1 cellular context compared by ENCODE assay signal in genomic region chr7:107563761-107564552, GRCh38.
TF ChIP-seq lines count a peak whose summit lies in the region.

COG5 (minus strand) TSS chr7:107563920; CDS start chr7:107563896, 24 bp downstream.
DUS4L (plus strand) TSS chr7:107563971; CDS start chr7:107567071, 3,100 bp downstream.

TF ChIP-seq in HepG2, 621 proteins besides CTCF, POLR2A, EP300 and RAD21 (continued from another document and continues in another):
- TF ChIP-seq HNF1B (CRISPR knock-in tag; IDR thresholded peaks at IDR 0.05) (peak; percentile 50), HNF4A (CRISPR knock-in tag; IDR thresholded peaks at IDR 0.05) (no peak), ZNF704 (CRISPR knock-in tag; IDR thresholded peaks at IDR 0.05; ENCODE audit: borderline replicate concordance) (no peak), TRIM24 (CRISPR knock-in tag; IDR thresholded peaks at IDR 0.05) (no peak), GTF2F1 (IDR thresholded peaks at IDR 0.05; ENCODE audit: low read length) (no peak), ZNF564 (CRISPR knock-in tag; IDR thresholded peaks at IDR 0.05) (peak; percentile 60; the same call in 1 of the 2 replicates), ZNF20 (CRISPR knock-in tag; IDR thresholded peaks at IDR 0.05) (no peak), REPIN1 (CRISPR knock-in tag; IDR thresholded peaks at IDR 0.05; ENCODE audit: borderline replicate concordance, low read depth) (peak; percentile 76), RARG (CRISPR knock-in tag; IDR thresholded peaks at IDR 0.05; ENCODE audit: low read depth) (no peak), ZFP82 (CRISPR knock-in tag; IDR thresholded peaks at IDR 0.05; ENCODE audit: borderline replicate concordance) (no peak), BATF2 (CRISPR knock-in tag; IDR thresholded peaks at IDR 0.05) (0 out of 2 replicates have a peak, but pooled peaks have one; percentile 26), FLYWCH1 (CRISPR knock-in tag; IDR thresholded peaks at IDR 0.05) (no peak), MLLT10 (CRISPR knock-in tag; IDR thresholded peaks at IDR 0.05) (no peak), ZNF703 (CRISPR knock-in tag; IDR thresholded peaks at IDR 0.05; ENCODE audit: borderline replicate concordance) (no peak), BRCA1 (CRISPR knock-in tag; IDR thresholded peaks at IDR 0.05) (peak; percentile 92), ZNF724P (CRISPR knock-in tag; IDR thresholded peaks at IDR 0.05; ENCODE audit: borderline replicate concordance) (peak; percentile 89; the same call in 1 of the 2 replicates), ZNF674 (CRISPR knock-in tag; IDR thresholded peaks at IDR 0.05; ENCODE audit: low read depth) (no peak), CERS6 (CRISPR knock-in tag; IDR thresholded peaks at IDR 0.05) (no peak), HMGXB3 (CRISPR knock-in tag; IDR thresholded peaks at IDR 0.05; ENCODE audit: borderline replicate concordance) (peak; percentile 53; the same call in 1 of the 2 replicates), ZNF235 (CRISPR knock-in tag; IDR thresholded peaks at IDR 0.05; ENCODE audit: borderline replicate concordance) (peak; percentile 88), ZNF274 (CRISPR knock-in tag; IDR thresholded peaks at IDR 0.05) (peak; percentile 64; the same call in 1 of the 2 replicates), BHLHE40 (IDR thresholded peaks at IDR 0.05; ENCODE audit: low read length) (peak; percentile 54), ZSCAN12 (CRISPR knock-in tag; IDR thresholded peaks at IDR 0.05) (no peak), SALL2 (CRISPR knock-in tag; IDR thresholded peaks at IDR 0.05) (peak; percentile 92), NR3C1 (CRISPR knock-in tag; IDR thresholded peaks at IDR 0.05) (no peak; the same call in 1 of the 2 replicates), SMAD9 (CRISPR knock-in tag; IDR thresholded peaks at IDR 0.05) (peak; percentile 65; the same call in 1 of the 2 replicates), ZNF354B (CRISPR knock-in tag; IDR thresholded peaks at IDR 0.05) (no peak), ZBED4 (CRISPR knock-in tag; IDR thresholded peaks at IDR 0.05; ENCODE audit: borderline replicate concordance) (no peak), RNF219 (CRISPR knock-in tag; IDR thresholded peaks at IDR 0.05) (peak; percentile 82; the same call in 1 of the 2 replicates), MAX (IDR thresholded peaks at IDR 0.05) (peak; percentile 82), BCL3 (CRISPR knock-in tag; IDR thresholded peaks at IDR 0.05) (0 out of 2 replicates have a peak, but pooled peaks have one; percentile 37), ZSCAN5A (CRISPR knock-in tag; IDR thresholded peaks at IDR 0.05; ENCODE audit: borderline replicate concordance) (no peak), DDIT3 (CRISPR knock-in tag; IDR thresholded peaks at IDR 0.05) (no peak), ZNF616 (CRISPR knock-in tag; IDR thresholded peaks at IDR 0.05; ENCODE audit: low read depth) (no peak; the same call in 1 of the 2 replicates), GLMP (CRISPR knock-in tag; IDR thresholded peaks at IDR 0.05; ENCODE audit: borderline replicate concordance) (no peak), SIN3A (IDR thresholded peaks at IDR 0.05; ENCODE audit: borderline replicate concordance, low read depth, low read length) (peak; percentile 96; the same call in 1 of the 2 replicates), ZNF225 (CRISPR knock-in tag; IDR thresholded peaks at IDR 0.05) (peak; percentile 74; the same call in 1 of the 2 replicates), ZNF557 (CRISPR knock-in tag; IDR thresholded peaks at IDR 0.05) (0 out of 2 replicates have a peak, but pooled peaks have one; percentile 33), NFKBIZ (CRISPR knock-in tag; IDR thresholded peaks at IDR 0.05) (no peak), STAT5B (CRISPR knock-in tag; IDR thresholded peaks at IDR 0.05) (no peak), HOXA7 (CRISPR knock-in tag; IDR thresholded peaks at IDR 0.05) (no peak), ZNF101 (CRISPR knock-in tag; IDR thresholded peaks at IDR 0.05; ENCODE audit: borderline replicate concordance, low read depth) (no peak), STAG1 (CRISPR knock-in tag; IDR thresholded peaks at IDR 0.05) (no peak)
